In the genomic region with DNA sequence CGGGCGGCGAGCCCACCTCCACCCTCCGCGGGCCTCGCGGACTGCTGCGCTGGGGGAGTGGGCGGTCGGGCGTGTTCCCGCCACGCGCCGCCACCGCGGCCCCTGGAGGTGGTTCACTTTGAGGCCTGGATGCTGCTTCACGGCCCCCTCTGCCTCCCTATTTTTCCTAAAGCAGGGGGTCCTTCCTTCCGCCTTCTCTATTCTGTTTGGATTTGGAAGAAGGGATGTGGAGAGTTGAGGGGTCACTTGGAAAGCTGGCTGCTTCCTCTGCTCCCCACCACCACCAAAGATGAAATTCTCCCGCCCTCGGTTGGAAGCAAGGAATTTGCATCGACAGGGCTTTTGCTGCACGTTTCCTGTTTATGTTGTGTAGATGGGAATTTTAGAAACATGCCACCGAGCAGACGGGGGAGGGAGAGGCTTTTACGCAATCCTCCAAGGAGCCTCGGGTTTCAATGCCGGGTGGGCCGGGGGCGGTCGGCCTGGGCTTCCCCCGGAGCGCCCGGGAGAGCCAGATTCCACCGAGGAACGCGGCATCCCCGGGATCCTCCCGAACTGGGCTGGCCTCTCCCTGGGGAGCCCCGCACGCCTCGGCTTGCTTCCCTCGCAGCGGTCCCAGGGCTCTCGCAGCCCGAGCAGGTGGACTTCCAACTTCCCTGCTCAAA, we compare ENCODE assay signal across 8 cellular contexts. TPM values are rescaled to one million over a fixed set of nuclear protein-coding genes. Genes with fewer than 3 reads are reported as not detected.
A peak's percentile ranks its signal among the peaks of the same experiment; 100 is the strongest.
DNase-seq lines count a peak whose midpoint lies in the region; ATAC-seq and TF ChIP-seq lines count a peak whose summit lies in the region.

No MANE protein-coding gene starts in this region.

- ATAC-seq in natural killer cell, result no peak
- no peak for ATAC-seq in GM21723 (IDR thresholded peaks at IDR 0.05; ENCODE audit: unreplicated experiment)

- DNase-seq in AG08395 (ENCODE audit: low spot score) (peak; percentile 59), H7 (peak; percentile 83), fibroblast of pulmonary artery (ENCODE audit: low read depth) (peak; percentile 84), natural killer cell (no peak), amniotic stem cell (lab: John Stamatoyannopoulos, UW) (no peak), midbrain (lab: John Stamatoyannopoulos, UW) (no peak)

- peaks cover 6% of the 10 kb centered on the region for H3K36me3 Mint-ChIP-seq in natural killer cell

- H3K4me3 ChIP-seq in H7 (ENCODE audit: insufficient read depth, low read depth, low read length) (peak overlapping the region; percentile 79), fibroblast of pulmonary artery (replicated peaks; ENCODE audit: low read depth, low read length) (peak overlapping the region; percentile 76)

- H3K27me3 Mint-ChIP-seq in natural killer cell (ENCODE audit: low read depth in 2 of 2), result peaks cover 24 to 25% of the 10 kb centered on the region in 2 donors

- H3K9me3 Mint-ChIP-seq in natural killer cell, result no peaks in the 10 kb centered on the region

- peak overlapping the region; percentile 57 to 74 for H3K27ac Mint-ChIP-seq in natural killer cell

- peak overlapping the region; percentile 92 for H3K4me3 Mint-ChIP-seq in natural killer cell

- H3K4me1 Mint-ChIP-seq in natural killer cell, result peaks cover 42 to 44% of the 10 kb centered on the region in 2 donors

- intact Hi-C loops in natural killer cell (cut with micrococcal nuclease), result no loop called here

- no peak for TF ChIP-seq CTCF in VCaP (conservative IDR thresholded peaks at IDR 0.05)
- TF ChIP-seq CTCF in fibroblast of pulmonary artery (IDR thresholded peaks at IDR 0.05; ENCODE audit: low read length, missing control alignments), result no peak
- TF ChIP-seq CTCF in natural killer cell (IDR thresholded peaks at IDR 0.05), result no peak

- H3K36me3 ChIP-seq in H7 (replicated peaks; ENCODE audit: control insufficient read depth, insufficient read depth, low read length), result no peaks in the 10 kb centered on the region

- H3K27me3 ChIP-seq in H7 (ENCODE audit: control insufficient read depth, insufficient read depth, low read length), result no peaks in the 10 kb centered on the region

- peak overlapping the region; percentile 93 for H3K27ac ChIP-seq in VCaP

RNA-seq across cellular contexts. Expression of a gene that starts 0.4 kb away (rescaled TPM):
- total RNA-seq in H7 (2014; rRNA removed; shearing (Covaris generic)), result 34.5 and 39.7 TPM in 2 replicates
- 10 to 100 TPM; 25.2 to 26.9 (median 26.3) TPM for total RNA-seq in natural killer cell

RNA-seq across cellular contexts. Expression of a gene that starts 10.5 kb away (rescaled TPM):
- 103 and 106 TPM in 2 replicates for total RNA-seq in H7 (2014; rRNA removed; shearing (Covaris generic))
- 1 to 10 TPM in 2 of 3 donors, under 1 TPM in 1; 0.82 to 7.0 (median 5.8) TPM for total RNA-seq in natural killer cell

Comparison
In these comparisons a context has a peak if more than half of its experiments do, and no peak if none do; other contexts are left out.
1. DNase-seq: peak in AG08395 (single experiment), H7 (single experiment) and fibroblast of pulmonary artery (single experiment); none in natural killer cell (single experiment), amniotic stem cell (single experiment) and midbrain (single experiment).
2. RNA of a gene that starts 10.5 kb away (total RNA-seq): 103 to 106 TPM in H7; 0.82 to 7.0 TPM in natural killer cell; every median in the first group is over 10 times any median in the second.